Comparison of ENCODE assay signal across 16 cellular contexts in the genomic region with DNA sequence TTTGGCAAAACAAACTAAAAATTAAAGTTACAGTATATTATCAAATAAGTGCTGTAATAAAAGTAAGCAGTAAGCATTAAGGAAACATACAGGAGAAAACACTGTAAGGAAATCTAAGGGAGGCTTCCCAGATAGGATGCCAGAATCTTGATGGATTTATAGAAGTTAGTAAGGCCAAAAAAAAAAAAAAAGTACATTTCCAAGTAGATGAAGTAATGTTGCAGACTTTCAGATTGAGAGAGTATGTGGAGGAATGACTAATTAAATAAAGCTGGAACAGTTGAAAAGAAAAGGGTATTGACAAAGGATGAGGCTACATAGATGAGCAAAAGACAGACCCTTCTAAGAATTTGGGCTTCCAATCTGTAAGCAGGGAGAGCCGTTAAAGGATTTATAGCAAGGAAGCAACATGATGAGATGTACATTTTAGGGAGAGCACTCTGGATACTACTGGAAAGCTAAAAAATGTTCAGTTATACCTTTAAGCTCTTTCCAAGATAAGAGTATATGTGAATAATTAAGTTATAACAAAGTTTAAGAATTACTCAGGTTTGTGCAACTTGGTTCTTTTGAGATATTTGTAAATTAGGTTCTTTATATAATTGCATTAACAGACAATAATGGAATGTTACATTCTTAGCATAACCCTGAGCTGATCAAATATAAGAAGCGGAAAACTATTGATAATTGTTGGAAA.
DNase-seq lines count a peak whose midpoint lies in the region; ATAC-seq and TF ChIP-seq lines count a peak whose summit lies in the region.
"Had no signal": no experiment of that assay in that cellular context is flagged by ENCODE, and none has a peak within 500 bp of the region (broad histone marks: within the 10 kb centered on the region; RNA-seq: fewer than 3 reads in every experiment).

No MANE protein-coding gene starts in this region.

- H3K36me3 ChIP-seq in SK-N-SH (replicated peaks in 1 of 2; ENCODE audit: control insufficient read depth in 1 of 2, insufficient read depth in 2 of 2, low read length in 1 of 2) = peaks cover 17 to 18% of the 10 kb centered on the region in 2 experiments
- H3K36me3 ChIP-seq: ascending aorta had no signal

- no peak for TF ChIP-seq EP300 in SK-N-SH (IDR thresholded peaks at IDR 0.05; ENCODE audit: borderline replicate concordance in 1 of 2, low read depth in 1 of 2, low read length in 1 of 2)

- no peaks in the 10 kb centered on the region for H3K9me2 ChIP-seq in SK-N-SH

- no peak for TF ChIP-seq CTCF in SK-N-SH (IDR thresholded peaks at IDR 0.05)
- no peak for TF ChIP-seq CTCF in progenitor cell of endocrine pancreas (IDR thresholded peaks at IDR 0.05; ENCODE audit: unreplicated experiment)

- no peak overlapping the region for H3K9ac ChIP-seq in SK-N-SH

- no peaks in the 10 kb centered on the region for H3K9me3 ChIP-seq in SK-N-SH
- H3K9me3 ChIP-seq: ascending aorta, esophagus muscularis mucosa, MG63 had no signal

- peaks cover 7% of the 10 kb centered on the region; the same call in 1 of the 2 replicates for H3K79me2 ChIP-seq in SK-N-SH (ENCODE audit: insufficient read depth)

- TF ChIP-seq RAD21 in SK-N-SH (IDR thresholded peaks at IDR 0.05; ENCODE audit: low read length) = no peak

- H3K4me2 ChIP-seq in SK-N-SH = no peak overlapping the region

- H3K27ac ChIP-seq in SK-N-SH (ENCODE audit: low read depth in 2 of 2, low read length in 1 of 2) = no peak overlapping the region
- H3K27ac ChIP-seq: ascending aorta, esophagus muscularis mucosa had no signal

- no peak for ATAC-seq in activated CD8-positive, alpha-beta memory T cell treated with anti-CD3 and anti-CD28 coated beads, Interleukin-2, amount 10 ng/mL, durations not matched to agents 7 days and 5 days
- ATAC-seq in effector memory CD8-positive, alpha-beta T cell (replicated peaks) = no peak
- ATAC-seq in GM18861 (IDR thresholded peaks at IDR 0.05; ENCODE audit: unreplicated experiment) = no peak
- ATAC-seq: Panc1 had no signal

- H3K36me3 Mint-ChIP-seq in activated CD8-positive, alpha-beta memory T cell treated with anti-CD3 and anti-CD28 coated beads, Interleukin-2, amount 10 ng/mL, durations not matched to agents 7 days and 5 days = peaks cover 27% of the 10 kb centered on the region
- H3K36me3 Mint-ChIP-seq in effector memory CD8-positive, alpha-beta T cell (ENCODE audit: insufficient read depth) = peaks cover 14% of the 10 kb centered on the region
- peaks cover 2% of the 10 kb centered on the region for H3K36me3 Mint-ChIP-seq in progenitor cell of endocrine pancreas (ENCODE audit: insufficient read depth)

- 64% methylated on average over 2 of the region's 2 CpGs for WGBS in SK-N-SH (ENCODE audit: low lambda C conversion rate)

- H3K27me3 Mint-ChIP-seq in activated CD8-positive, alpha-beta memory T cell treated with anti-CD3 and anti-CD28 coated beads, Interleukin-2, amount 10 ng/mL, durations not matched to agents 7 days and 5 days = no peaks in the 10 kb centered on the region
- no peaks in the 10 kb centered on the region for H3K27me3 Mint-ChIP-seq in effector memory CD8-positive, alpha-beta T cell
- H3K27me3 Mint-ChIP-seq in progenitor cell of endocrine pancreas = no peaks in the 10 kb centered on the region

- H3K4me3 Mint-ChIP-seq in activated CD8-positive, alpha-beta memory T cell treated with anti-CD3 and anti-CD28 coated beads, Interleukin-2, amount 10 ng/mL, durations not matched to agents 7 days and 5 days = no peak overlapping the region
- H3K4me3 Mint-ChIP-seq in effector memory CD8-positive, alpha-beta T cell = no peak overlapping the region
- no peak overlapping the region for H3K4me3 Mint-ChIP-seq in progenitor cell of endocrine pancreas (ENCODE audit: low read depth)

- H3K4me3 ChIP-seq in SK-N-SH (ENCODE audit: low read depth in 2 of 2, low read length in 1 of 2) = no peak overlapping the region
- H3K4me3 ChIP-seq: ascending aorta, esophagus muscularis mucosa, MG63 had no signal

- H3K27me3 ChIP-seq in SK-N-SH (ENCODE audit: insufficient read depth) = no peaks in the 10 kb centered on the region
- H3K27me3 ChIP-seq: ascending aorta, esophagus muscularis mucosa, MG63 had no signal

- H3K4me1 ChIP-seq in SK-N-SH (ENCODE audit: control insufficient read depth in 1 of 2, insufficient read depth in 2 of 2, low read depth in 1 of 2, low read length in 1 of 2) = peaks cover 0 to 4% of the 10 kb centered on the region in 2 experiments; a peak in 1 of 4 replicates

- no peak for DNase-seq in activated CD8-positive, alpha-beta memory T cell treated with anti-CD3 and anti-CD28 coated beads, Interleukin-2, amount 10 ng/mL, durations not matched to agents 7 days and 5 days
- DNase-seq in activated CD8-positive, alpha-beta memory T cell treated with anti-CD3 and anti-CD28 coated beads, Interleukin-2, amount 50 U/mL, for 48 hours = no peak
- DNase-seq in SK-N-SH = no peak
- DNase-seq in effector memory CD8-positive, alpha-beta T cell = no peak
- DNase-seq in progenitor cell of endocrine pancreas (ENCODE audit: low spot score, unreplicated experiment) = no peak
- no peak for DNase-seq in middle frontal gyrus (ENCODE audit: extremely low spot score, low spot score)
- no peak for DNase-seq in kidney glomerular epithelial cell (lab: John Stamatoyannopoulos, UW)
- DNase-seq: COR-L47, dermis blood vessel endothelial cell, MG63, NCI-H2029, NCI-H526 had no signal

- POLR2A ChIA-PET in SK-N-SH (lab: Yijun Ruan, JAX) = no interaction called here

- no peaks in the 10 kb centered on the region for H3F3A ChIP-seq in SK-N-SH (replicated peaks; ENCODE audit: insufficient read depth)

- peaks cover 25% of the 10 kb centered on the region for H3K4me1 Mint-ChIP-seq in activated CD8-positive, alpha-beta memory T cell treated with anti-CD3 and anti-CD28 coated beads, Interleukin-2, amount 10 ng/mL, durations not matched to agents 7 days and 5 days
- H3K4me1 Mint-ChIP-seq in effector memory CD8-positive, alpha-beta T cell (ENCODE audit: low read depth in 2 of 2) = peaks cover 10 to 27% of the 10 kb centered on the region in 2 donors
- H3K4me1 Mint-ChIP-seq in progenitor cell of endocrine pancreas (ENCODE audit: low read depth) = no peaks in the 10 kb centered on the region

- peak overlapping the region; percentile 3 for H3K27ac Mint-ChIP-seq in activated CD8-positive, alpha-beta memory T cell treated with anti-CD3 and anti-CD28 coated beads, Interleukin-2, amount 10 ng/mL, durations not matched to agents 7 days and 5 days
- H3K27ac Mint-ChIP-seq in effector memory CD8-positive, alpha-beta T cell = peak overlapping the region; percentile 11 to 29
- H3K27ac Mint-ChIP-seq in progenitor cell of endocrine pancreas = peak overlapping the region; percentile 4

- no peaks in the 10 kb centered on the region for H3K9me3 Mint-ChIP-seq in activated CD8-positive, alpha-beta memory T cell treated with anti-CD3 and anti-CD28 coated beads, Interleukin-2, amount 10 ng/mL, durations not matched to agents 7 days and 5 days (ENCODE audit: low read depth)
- no peaks in the 10 kb centered on the region for H3K9me3 Mint-ChIP-seq in effector memory CD8-positive, alpha-beta T cell
- no peaks in the 10 kb centered on the region for H3K9me3 Mint-ChIP-seq in progenitor cell of endocrine pancreas (ENCODE audit: low read depth)

- no peaks in the 10 kb centered on the region for H4K20me1 ChIP-seq in SK-N-SH (ENCODE audit: insufficient read depth)

- CTCF ChIA-PET in activated CD8-positive, alpha-beta memory T cell treated with anti-CD3 and anti-CD28 coated beads, Interleukin-2, amount 10 ng/mL, durations not matched to agents 7 days and 5 days (lab: Charles Lee) = no interaction called here
- CTCF ChIA-PET in SK-N-SH (lab: Yijun Ruan, JAX) = no interaction called here

- H2AFZ ChIP-seq in SK-N-SH (ENCODE audit: low read depth) = no peak overlapping the region

TF ChIP-seq in SK-N-SH, 30 proteins besides CTCF, POLR2A, EP300 and RAD21:
- TF ChIP-seq, protein P1, sequence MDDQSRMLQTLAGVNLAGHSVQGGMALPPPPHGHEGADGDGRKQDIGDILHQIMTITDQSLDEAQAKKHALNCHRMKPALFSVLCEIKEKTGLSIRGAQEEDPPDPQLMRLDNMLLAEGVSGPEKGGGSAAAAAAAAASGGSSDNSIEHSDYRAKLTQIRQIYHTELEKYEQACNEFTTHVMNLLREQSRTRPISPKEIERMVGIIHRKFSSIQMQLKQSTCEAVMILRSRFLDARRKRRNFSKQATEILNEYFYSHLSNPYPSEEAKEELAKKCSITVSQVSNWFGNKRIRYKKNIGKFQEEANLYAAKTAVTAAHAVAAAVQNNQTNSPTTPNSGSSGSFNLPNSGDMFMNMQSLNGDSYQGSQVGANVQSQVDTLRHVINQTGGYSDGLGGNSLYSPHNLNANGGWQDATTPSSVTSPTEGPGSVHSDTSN (IDR thresholded peaks at IDR 0.05) = peak; percentile 58
- TF ChIP-seq, protein P2, sequence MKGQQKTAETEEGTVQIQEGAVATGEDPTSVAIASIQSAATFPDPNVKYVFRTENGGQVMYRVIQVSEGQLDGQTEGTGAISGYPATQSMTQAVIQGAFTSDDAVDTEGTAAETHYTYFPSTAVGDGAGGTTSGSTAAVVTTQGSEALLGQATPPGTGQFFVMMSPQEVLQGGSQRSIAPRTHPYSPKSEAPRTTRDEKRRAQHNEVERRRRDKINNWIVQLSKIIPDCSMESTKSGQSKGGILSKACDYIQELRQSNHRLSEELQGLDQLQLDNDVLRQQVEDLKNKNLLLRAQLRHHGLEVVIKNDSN (IDR thresholded peaks at IDR 0.05; ENCODE audit: borderline replicate concordance, low read depth) = no peak
